ENCODE assay signal across 23 cellular contexts in the genomic region with DNA sequence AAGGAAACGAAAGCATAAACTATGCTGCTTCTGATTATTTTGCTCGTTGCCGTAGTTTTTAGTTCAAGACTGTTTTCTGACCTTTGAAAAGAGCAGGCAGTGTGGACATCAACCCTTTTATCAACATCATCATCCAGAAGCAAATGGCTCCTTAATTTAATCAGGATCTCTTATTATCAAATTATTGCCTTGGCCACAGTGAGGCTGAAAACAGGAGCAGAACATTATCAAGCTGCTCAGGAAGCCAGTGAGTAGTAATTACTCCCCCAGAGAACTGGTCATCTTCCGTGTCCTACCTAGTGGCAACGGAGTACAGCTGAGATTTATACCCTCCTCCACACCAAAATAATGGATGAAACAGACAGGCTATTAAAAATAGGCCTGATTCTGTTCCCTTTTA. TPM values are rescaled to one million over a fixed set of nuclear protein-coding genes. Genes with fewer than 3 reads are reported as not detected.
DNase-seq lines count a peak whose midpoint lies in the region; ATAC-seq and TF ChIP-seq lines count a peak whose summit lies in the region.
"Had no signal": no experiment of that assay in that cellular context is flagged by ENCODE, and none has a peak within 500 bp of the region (broad histone marks: within the 10 kb centered on the region; RNA-seq: fewer than 3 reads in every experiment).

No MANE protein-coding gene starts in this region.

- CTCF ChIA-PET in CD8-positive, alpha-beta memory T cell (lab: Charles Lee) = interaction anchor here (3.5 to 4.3 kb wide), 2 partner anchors 16 to 38 kb away, joined by 36 to 43 read pairs; a partner anchor contains a TSS
- CTCF ChIA-PET in activated CD8-positive, alpha-beta T cell treated with anti-CD3 and anti-CD28 coated beads, Interleukin-2, amount 10 ng/mL, durations not matched to agents 7 days and 5 days (lab: Charles Lee) = interaction anchor here (1.0 to 1.8 kb wide), 4 partner anchors 13 to 34 kb away, joined by 3 to 4 read pairs (median 4); no protein-coding TSS in a partner anchor
- CTCF ChIA-PET in A673 (lab: Charles Lee) = no interaction called here

- no peak overlapping the region for H3K27ac ChIP-seq in CD8-positive, alpha-beta memory T cell (ENCODE audit: low read depth, low read length)
- H3K27ac ChIP-seq in sigmoid colon (no peak overlapping the region), A673 (ENCODE audit: low read depth, low read length, poor library complexity, severe bottlenecking) (no peak overlapping the region), stomach (no peak overlapping the region)
- H3K27ac ChIP-seq: A549, cardiac muscle cell, epithelial cell of prostate, psoas muscle had no signal

- POLR2A ChIA-PET in CD8-positive, alpha-beta memory T cell (lab: Charles Lee) = interaction anchor here (3.9 kb wide), 2 partner anchors 16 to 38 kb away, joined by 33 to 90 read pairs; a partner anchor contains a TSS
- POLR2A ChIA-PET in activated CD8-positive, alpha-beta T cell treated with anti-CD3 and anti-CD28 coated beads, Interleukin-2, amount 10 ng/mL, durations not matched to agents 7 days and 5 days (lab: Charles Lee) = interaction anchor here (3.1 kb wide), 1 partner anchor 16 kb away, joined by 22 read pairs; no protein-coding TSS in a partner anchor
- POLR2A ChIA-PET in A673 (lab: Charles Lee; ENCODE audit: low non-redundant PET) = no interaction called here

- H3K4me3 ChIP-seq in CD8-positive, alpha-beta memory T cell (ENCODE audit: low read length) = peak overlapping the region; percentile 14
- H3K4me3 ChIP-seq in sigmoid colon (no peak overlapping the region), A673 (ENCODE audit: low read depth, low read length, poor library complexity, severe bottlenecking) (no peak overlapping the region), stomach (no peak overlapping the region)
- H3K4me3 ChIP-seq: A549, cardiac muscle cell, psoas muscle, smooth muscle cell had no signal

- peaks cover 23% of the 10 kb centered on the region for H3K36me3 ChIP-seq in CD8-positive, alpha-beta memory T cell (ENCODE audit: insufficient read depth, low read length)
- H3K36me3 ChIP-seq in sigmoid colon (peaks cover under 1 to 49% (median 27%) of the 10 kb centered on the region in 4 donors), A673 (ENCODE audit: insufficient read depth, low read length, poor library complexity, severe bottlenecking) (peaks cover 7% of the 10 kb centered on the region), stomach (peaks cover 19 to 68% (median 56%) of the 10 kb centered on the region in 4 donors)

- DNase-seq in T-helper 2 cell treated with Interferon-gamma antibody and Interleukin-4, amounts not matched to agents 5 μg/mL and 100 μg/mL, for 36 hours (ENCODE audit: low spot score) = no peak
- DNase-seq in T-helper 2 cell (no peak), natural killer cell (no peak), sigmoid colon (no peak), A673 (ENCODE audit: low spot score) (no peak), stomach (no peak)
- DNase-seq in CD8-positive, alpha-beta memory T cell = no peak
- no peak for DNase-seq in activated CD8-positive, alpha-beta T cell treated with anti-CD3 and anti-CD28 coated beads, Interleukin-2, amount 10 ng/mL, durations not matched to agents 7 days and 5 days
- DNase-seq: activated CD4-positive, alpha-beta T cell treated with anti-CD3 and anti-CD28 coated beads for 36 hours; dermis blood vessel endothelial cell; foreskin fibroblast; mammary epithelial cell; NCI-H2171 treated with DMSO at 0.1 percent for 48 hours had no signal

- H3K4me1 Mint-ChIP-seq in T-helper 2 cell treated with Interferon-gamma antibody and Interleukin-4, amounts not matched to agents 5 μg/mL and 100 μg/mL, for 36 hours (ENCODE audit: low read depth) = peaks cover 24% of the 10 kb centered on the region
- H3K4me1 Mint-ChIP-seq in CD8-positive, alpha-beta memory T cell = peaks cover 39 to 50% (median 44%) of the 10 kb centered on the region in 3 donors
- H3K4me1 Mint-ChIP-seq in activated CD8-positive, alpha-beta T cell treated with anti-CD3 and anti-CD28 coated beads, Interleukin-2, amount 10 ng/mL, durations not matched to agents 7 days and 5 days (ENCODE audit: low read depth) = peaks cover 34% of the 10 kb centered on the region
- peaks cover 31 to 37% of the 10 kb centered on the region in 2 donors for H3K4me1 Mint-ChIP-seq in natural killer cell

- no peaks in the 10 kb centered on the region for H3K9me3 Mint-ChIP-seq in T-helper 2 cell treated with Interferon-gamma antibody and Interleukin-4, amounts not matched to agents 5 μg/mL and 100 μg/mL, for 36 hours
- H3K9me3 Mint-ChIP-seq in CD8-positive, alpha-beta memory T cell = no peaks in the 10 kb centered on the region
- no peaks in the 10 kb centered on the region for H3K9me3 Mint-ChIP-seq in activated CD8-positive, alpha-beta T cell treated with anti-CD3 and anti-CD28 coated beads, Interleukin-2, amount 10 ng/mL, durations not matched to agents 7 days and 5 days (ENCODE audit: insufficient read depth)
- no peaks in the 10 kb centered on the region for H3K9me3 Mint-ChIP-seq in natural killer cell

- no peak for TF ChIP-seq EP300 in sigmoid colon (IDR thresholded peaks at IDR 0.05)
- no peak for TF ChIP-seq EP300 in stomach (IDR thresholded peaks at IDR 0.05)

- peak overlapping the region; percentile 80 for H3K4me3 Mint-ChIP-seq in T-helper 2 cell treated with Interferon-gamma antibody and Interleukin-4, amounts not matched to agents 5 μg/mL and 100 μg/mL, for 36 hours
- H3K4me3 Mint-ChIP-seq in CD8-positive, alpha-beta memory T cell = peak overlapping the region; percentile 84 to 96 (median 86)
- peak overlapping the region; percentile 89 for H3K4me3 Mint-ChIP-seq in activated CD8-positive, alpha-beta T cell treated with anti-CD3 and anti-CD28 coated beads, Interleukin-2, amount 10 ng/mL, durations not matched to agents 7 days and 5 days
- H3K4me3 Mint-ChIP-seq in natural killer cell = peak overlapping the region; percentile 88

- WGBS in sigmoid colon, 2 donors = 89 to 95% methylated on average over 5 of the region's 5 CpGs
- WGBS in stomach, 5 donors = 88 to 96% (median 90%) methylated on average over 5 of the region's 5 CpGs

- H3K36me3 Mint-ChIP-seq in T-helper 2 cell treated with Interferon-gamma antibody and Interleukin-4, amounts not matched to agents 5 μg/mL and 100 μg/mL, for 36 hours (ENCODE audit: low read depth) = peaks cover 25% of the 10 kb centered on the region
- H3K36me3 Mint-ChIP-seq in CD8-positive, alpha-beta memory T cell = peaks cover 8 to 54% (median 18%) of the 10 kb centered on the region in 3 donors
- H3K36me3 Mint-ChIP-seq in activated CD8-positive, alpha-beta T cell treated with anti-CD3 and anti-CD28 coated beads, Interleukin-2, amount 10 ng/mL, durations not matched to agents 7 days and 5 days (ENCODE audit: low read depth) = peaks cover 25% of the 10 kb centered on the region
- peaks cover 8% of the 10 kb centered on the region for H3K36me3 Mint-ChIP-seq in natural killer cell

- H3K27ac Mint-ChIP-seq in T-helper 2 cell treated with Interferon-gamma antibody and Interleukin-4, amounts not matched to agents 5 μg/mL and 100 μg/mL, for 36 hours = no peak overlapping the region
- peak overlapping the region; percentile 85 to 97 (median 92) for H3K27ac Mint-ChIP-seq in CD8-positive, alpha-beta memory T cell
- H3K27ac Mint-ChIP-seq in activated CD8-positive, alpha-beta T cell treated with anti-CD3 and anti-CD28 coated beads, Interleukin-2, amount 10 ng/mL, durations not matched to agents 7 days and 5 days = peak overlapping the region; percentile 17
- H3K27ac Mint-ChIP-seq in natural killer cell = peak overlapping the region; percentile 53 to 84
- H3K27ac Mint-ChIP-seq: activated CD4-positive, alpha-beta T cell treated with anti-CD3 and anti-CD28 coated beads for 36 hours had no signal

- no TSS peak for BruUV-seq in A673 (replicated peaks; lab: Mats Ljungman, UMichigan)

- H3K9me3 ChIP-seq in CD8-positive, alpha-beta memory T cell (ENCODE audit: low read length) = no peaks in the 10 kb centered on the region
- no peaks in the 10 kb centered on the region for H3K9me3 ChIP-seq in sigmoid colon
- H3K9me3 ChIP-seq in A673 (ENCODE audit: low read depth, low read length, poor library complexity, severe bottlenecking) = no peaks in the 10 kb centered on the region
- H3K9me3 ChIP-seq in stomach = no peaks in the 10 kb centered on the region
- H3K9me3 ChIP-seq: A549, psoas muscle had no signal

- no peak for TF ChIP-seq POLR2A in sigmoid colon (IDR thresholded peaks at IDR 0.05)
- TF ChIP-seq POLR2A in stomach (IDR thresholded peaks at IDR 0.05) = no peak

- no peaks in the 10 kb centered on the region for H3K27me3 Mint-ChIP-seq in T-helper 2 cell treated with Interferon-gamma antibody and Interleukin-4, amounts not matched to agents 5 μg/mL and 100 μg/mL, for 36 hours (ENCODE audit: low read depth)
- no peaks in the 10 kb centered on the region for H3K27me3 Mint-ChIP-seq in CD8-positive, alpha-beta memory T cell
- no peaks in the 10 kb centered on the region for H3K27me3 Mint-ChIP-seq in activated CD8-positive, alpha-beta T cell treated with anti-CD3 and anti-CD28 coated beads, Interleukin-2, amount 10 ng/mL, durations not matched to agents 7 days and 5 days (ENCODE audit: low read depth)
- H3K27me3 Mint-ChIP-seq in natural killer cell (ENCODE audit: low read depth in 2 of 2) = no peaks in the 10 kb centered on the region
- H3K27me3 Mint-ChIP-seq: activated CD4-positive, alpha-beta T cell treated with anti-CD3 and anti-CD28 coated beads for 36 hours had no signal

- intact Hi-C loops in natural killer cell (cut with micrococcal nuclease) = loop anchor here (5.0 kb wide), 1 partner anchor 1541 kb away; a partner anchor contains a TSS
- intact Hi-C loops in sigmoid colon (cut with DNase I) = loop anchor here (5.0 to 10.0 kb wide), 2 partner anchors 39 to 203 kb away; a partner anchor contains a TSS
- intact Hi-C loops in A673 (cut with micrococcal nuclease; ENCODE audit: unreplicated experiment) = no loop called here
- intact Hi-C loops in stomach (cut with DNase I; ENCODE audit: low total_unique reads) = no loop called here

- ATAC-seq in activated CD8-positive, alpha-beta T cell treated with anti-CD3 and anti-CD28 coated beads, Interleukin-2, amount 10 ng/mL, durations not matched to agents 7 days and 5 days = no peak
- no peak for ATAC-seq in natural killer cell
- ATAC-seq: A549; activated CD4-positive, alpha-beta T cell treated with anti-CD3 and anti-CD28 coated beads for 36 hours; psoas muscle had no signal

- TF ChIP-seq CTCF in natural killer cell (IDR thresholded peaks at IDR 0.05) (no peak), sigmoid colon (IDR thresholded peaks at IDR 0.05) (no peak), A673 (conservative IDR thresholded peaks at IDR 0.05; ENCODE audit: low read depth, low read length) (no peak), stomach (IDR thresholded peaks at IDR 0.05) (no peak)

- peaks cover 40% of the 10 kb centered on the region for H3K4me1 ChIP-seq in CD8-positive, alpha-beta memory T cell (ENCODE audit: insufficient read depth, low read length)
- peaks cover 0 to 34% (median 25%) of the 10 kb centered on the region in 4 donors for H3K4me1 ChIP-seq in sigmoid colon
- peaks cover 19% of the 10 kb centered on the region for H3K4me1 ChIP-seq in A673 (ENCODE audit: insufficient read depth, low read length, poor library complexity, severe bottlenecking)
- peaks cover 20 to 36% (median 29%) of the 10 kb centered on the region in 4 donors for H3K4me1 ChIP-seq in stomach

- H3K27me3 ChIP-seq in CD8-positive, alpha-beta memory T cell (ENCODE audit: insufficient read depth, low read length, poor library complexity, severe bottlenecking) = no peaks in the 10 kb centered on the region
- H3K27me3 ChIP-seq in sigmoid colon (no peaks in the 10 kb centered on the region), A673 (replicated peaks; ENCODE audit: insufficient read depth, low read depth, low read length, poor library complexity) (no peaks in the 10 kb centered on the region), stomach (no peaks in the 10 kb centered on the region)
- H3K27me3 ChIP-seq: cardiac muscle cell had no signal

RNA-seq across cellular contexts. Expression of a gene that starts 2.2 kb away (rescaled TPM):
- total RNA-seq in CD8-positive, alpha-beta memory T cell = 10 to 100 TPM; 63.4 to 64.2 TPM
- polyA plus RNA-seq in CD8-positive, alpha-beta memory T cell = 71.8 TPM
- total RNA-seq in activated CD8-positive, alpha-beta T cell treated with anti-CD3 and anti-CD28 coated beads, Interleukin-2, amount 10 ng/mL, durations not matched to agents 7 days and 5 days = 10 to 100 TPM; 43.5 to 47.1 TPM
- total RNA-seq in natural killer cell (100 to 1,000 TPM in 2 of 3 donors, 10 to 100 TPM in 1; 84.8 to 102 (median 101) TPM), sigmoid colon (10 to 100 TPM; 43.4 to 56.7 (median 50.7) TPM), A673 (2021) (72.0 and 72.2 TPM in 2 replicates), stomach (10 to 100 TPM; 11.9 to 62.2 (median 50.7) TPM)
- polyA plus RNA-seq in sigmoid colon (10 to 100 TPM; 55.5 to 61.3 (median 55.9) TPM), stomach (10 to 100 TPM; 36.1 to 41.8 (median 41.4) TPM)

RNA-seq across cellular contexts. Expression of a gene that starts 24.6 kb away (rescaled TPM):
- total RNA-seq in CD8-positive, alpha-beta memory T cell = under 1 TPM; 0.15 to 0.18 TPM
- polyA plus RNA-seq in CD8-positive, alpha-beta memory T cell = 0.22 TPM
- total RNA-seq in activated CD8-positive, alpha-beta T cell treated with anti-CD3 and anti-CD28 coated beads, Interleukin-2, amount 10 ng/mL, durations not matched to agents 7 days and 5 days = 1 to 10 TPM in 1 of 2 experiments, under 1 TPM in 1; 0.90 to 1.4 TPM
- total RNA-seq in natural killer cell (under 1 TPM; 0.25 to 0.68 (median 0.34) TPM), sigmoid colon (under 1 TPM in 2 of 4 donors, not detected in 2; under 0.01 to 0.55 TPM), A673 (2021) (0.15 and 0.22 TPM in 2 replicates), stomach (under 1 TPM in 1 of 5 donors, not detected in 4; 0.58 TPM)
- polyA plus RNA-seq in sigmoid colon (1 to 10 TPM in 1 of 3 donors, under 1 TPM in 2; 0.46 to 1.0 (median 0.60) TPM), stomach (under 1 TPM; 0.61 to 0.81 (median 0.63) TPM)
- total RNA-seq: RPMI7951, smooth muscle cell, subcutaneous adipose tissue had no signal

RNA-seq across cellular contexts. Expression of a gene that starts 38.2 kb away (rescaled TPM):
- 10 to 100 TPM; 43.1 to 44.2 TPM for total RNA-seq in CD8-positive, alpha-beta memory T cell
- polyA plus RNA-seq in CD8-positive, alpha-beta memory T cell = 30.6 TPM
- total RNA-seq in activated CD8-positive, alpha-beta T cell treated with anti-CD3 and anti-CD28 coated beads, Interleukin-2, amount 10 ng/mL, durations not matched to agents 7 days and 5 days = 10 to 100 TPM; 22.0 to 22.4 TPM
- total RNA-seq in natural killer cell (10 to 100 TPM; 19.2 to 26.3 (median 24.1) TPM), sigmoid colon (10 to 100 TPM; 13.0 to 17.8 (median 16.4) TPM), A673 (2021) (34.3 and 35.3 TPM in 2 replicates), stomach (10 to 100 TPM; 10.3 to 45.8 (median 16.9) TPM)
- polyA plus RNA-seq in sigmoid colon (10 to 100 TPM in 2 of 3 donors, 1 to 10 TPM in 1; 9.6 to 17.0 (median 10.6) TPM), stomach (10 to 100 TPM in 1 of 3 donors, 1 to 10 TPM in 2; 6.1 to 12.1 (median 7.4) TPM)

RNA-seq across cellular contexts. Expression of a gene that starts 45.2 kb away (rescaled TPM):
- under 1 TPM; 0.18 to 0.26 TPM for total RNA-seq in CD8-positive, alpha-beta memory T cell
- 0.25 TPM for polyA plus RNA-seq in CD8-positive, alpha-beta memory T cell
- total RNA-seq in activated CD8-positive, alpha-beta T cell treated with anti-CD3 and anti-CD28 coated beads, Interleukin-2, amount 10 ng/mL, durations not matched to agents 7 days and 5 days = not detected
- 10 to 100 TPM in 1 of 3 donors, 1 to 10 TPM in 2; 5.0 to 18.5 (median 8.5) TPM for total RNA-seq in natural killer cell
- total RNA-seq in sigmoid colon = 1 to 10 TPM in 2 of 4 donors, under 1 TPM in 1, not detected in 1; 0.54 to 4.4 (median 1.9) TPM
- polyA plus RNA-seq in sigmoid colon = under 1 TPM in 1 of 3 donors, not detected in 2; 0.19 TPM
- 0.24 TPM in 1 of 2 replicates, not detected in the other for total RNA-seq in A673 (2021)
- 1 to 10 TPM in 2 of 5 donors, not detected in 3; 1.3 to 2.2 TPM for total RNA-seq in stomach
- not detected for polyA plus RNA-seq in stomach
- total RNA-seq: H4, smooth muscle cell had no signal
- polyA plus RNA-seq: mammary epithelial cell had no signal

RNA-seq across cellular contexts. Expression of a gene that starts 54.1 kb away (rescaled TPM):
- 1 to 10 TPM; 4.1 to 5.1 TPM for total RNA-seq in CD8-positive, alpha-beta memory T cell
- not detected for polyA plus RNA-seq in CD8-positive, alpha-beta memory T cell
- not detected for total RNA-seq in activated CD8-positive, alpha-beta T cell treated with anti-CD3 and anti-CD28 coated beads, Interleukin-2, amount 10 ng/mL, durations not matched to agents 7 days and 5 days
- total RNA-seq in natural killer cell (not detected), sigmoid colon (not detected), A673 (2021) (not detected in 2 replicates), stomach (not detected)
- polyA plus RNA-seq in sigmoid colon (not detected), stomach (not detected)
- total RNA-seq: cardiac muscle cell, dermis blood vessel endothelial cell, H4, kidney epithelial cell, mammary epithelial cell, psoas muscle, RPMI7951, smooth muscle cell, subcutaneous adipose tissue had no signal
- polyA plus RNA-seq: A549, cardiac muscle cell, mammary epithelial cell, neural cell, psoas muscle, smooth muscle cell had no signal

Comparison
In these comparisons a context has a peak if more than half of its experiments do, and no peak if none do; other contexts are left out.
1. intact Hi-C loops: an anchor here in natural killer cell (5.0 kb wide) and sigmoid colon (5.0 to 10.0 kb wide); none called in A673 and stomach.